11 cellular contexts compared by ENCODE assay signal in the genomic region with DNA sequence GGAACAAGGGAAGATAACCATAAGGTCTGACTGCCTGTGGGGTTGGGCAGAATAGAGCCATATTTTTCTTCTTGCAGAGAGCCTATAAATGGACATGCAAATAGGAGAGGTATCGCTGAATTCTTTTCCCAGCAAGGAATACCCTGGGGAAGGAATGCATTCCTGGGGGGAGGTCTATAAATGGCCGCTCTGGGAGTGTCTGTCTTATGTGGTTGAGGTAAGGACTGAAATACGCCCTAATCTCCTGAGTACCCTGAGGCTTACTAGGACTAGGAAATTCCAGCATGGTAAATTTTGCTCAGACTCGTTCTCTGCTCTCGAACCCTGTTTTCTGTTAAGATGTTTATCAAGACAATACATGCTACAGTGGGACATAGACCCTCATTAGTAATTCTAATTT. TPM values are rescaled to one million over a fixed set of nuclear protein-coding genes. Genes with fewer than 3 reads are reported as not detected.
"Had no signal": no experiment of that assay in that cellular context is flagged by ENCODE, and none has a peak within 500 bp of the region (broad histone marks: within the 10 kb centered on the region; RNA-seq: fewer than 3 reads in every experiment).

No MANE protein-coding gene starts in this region.

RNA-seq across cellular contexts. Expression of a gene that starts 6.1 kb away (rescaled TPM):
- total RNA-seq: activated CD4-positive, alpha-beta memory T cell treated with anti-CD3 and anti-CD28 coated beads, Interleukin-2, amount 10 ng/mL, durations not matched to agents 7 days and 5 days; activated CD4-positive, alpha-beta T cell treated with anti-CD3 and anti-CD28 coated beads for 36 hours; activated CD4-positive, alpha-beta T cell treated with anti-CD3 and anti-CD28 coated beads, Interleukin-2, amount 10 ng/mL, durations not matched to agents 7 days and 5 days; activated CD8-positive, alpha-beta memory T cell treated with anti-CD3 and anti-CD28 coated beads, Interleukin-2, amount 10 ng/mL, durations not matched to agents 7 days and 5 days; activated CD8-positive, alpha-beta T cell treated with anti-CD3 and anti-CD28 coated beads, Interleukin-2, amount 10 ng/mL, durations not matched to agents 7 days and 5 days; activated naive CD8-positive, alpha-beta T cell treated with anti-CD3 and anti-CD28 coated beads, Interleukin-2, amount 10 ng/mL, durations not matched to agents 7 days and 5 days; activated T-helper 2 cell treated with anti-CD3 and anti-CD28 coated beads, Interferon-gamma antibody, Interleukin-2, Interleukin-4, amounts not matched to agents 10 μg/mL and 5 μg/mL and 100 μg/mL, durations not matched to agents 14 hours and 24 hours and 36 hours; bronchial epithelial cell; T-helper 1 cell treated with Interleukin-12 subunit alpha and Interleukin-12 subunit beta and Interleukin-4 antibody, amounts not matched to agents 30 ng/mL and 1 ng/mL, for 36 hours; T-helper 17 cell; T-helper 2 cell treated with Interferon-gamma antibody and Interleukin-4, amounts not matched to agents 100 ng/mL and 5 ng/mL, for 36 hours had no signal
